ENCODE assay signal across 1 cellular context in genomic region chr17:74454197-74455024, GRCh38.
TF ChIP-seq lines count a peak whose summit lies in the region.

No MANE protein-coding gene starts in this region.

TF ChIP-seq in K562, 482 proteins besides CTCF, POLR2A, EP300 and RAD21 (continued from another document and continues in another):
- TF ChIP-seq ZNF699 (CRISPR knock-in tag; IDR thresholded peaks at IDR 0.05; ENCODE audit: insufficient replicate concordance), result no peak
- TF ChIP-seq DLX4 (CRISPR knock-in tag; IDR thresholded peaks at IDR 0.05), result no peak
- TF ChIP-seq SNIP1 (IDR thresholded peaks at IDR 0.05; ENCODE audit: low read depth), result no peak
- no peak for TF ChIP-seq CBX8 (IDR thresholded peaks at IDR 0.05; ENCODE audit: borderline replicate concordance, extremely low read depth, low read depth, low read length, poor library complexity, severe bottlenecking)
- TF ChIP-seq ZNF778 (CRISPR knock-in tag; IDR thresholded peaks at IDR 0.05), result no peak
- TF ChIP-seq HDAC3 (IDR thresholded peaks at IDR 0.05; ENCODE audit: borderline replicate concordance, partially characterized antibody), result no peak
- TF ChIP-seq MGA (IDR thresholded peaks at IDR 0.05), result peak; percentile 43; the same call in 1 of the 2 replicates
- no peak for TF ChIP-seq MCM5 (IDR thresholded peaks at IDR 0.05; ENCODE audit: low read depth)
- no peak for TF ChIP-seq GTF2F1 (IDR thresholded peaks at IDR 0.05; ENCODE audit: low read depth, low read length)
- no peak for TF ChIP-seq ASH1L (IDR thresholded peaks at IDR 0.05; ENCODE audit: borderline replicate concordance, low read depth, partially characterized antibody)
- TF ChIP-seq MITF (IDR thresholded peaks at IDR 0.05), result no peak
- no peak for TF ChIP-seq ZNF668 (CRISPR knock-in tag; IDR thresholded peaks at IDR 0.05)
- TF ChIP-seq CBFB (CRISPR knock-in tag; IDR thresholded peaks at IDR 0.05), result no peak
- no peak for TF ChIP-seq NR2C2 (CRISPR knock-in tag; IDR thresholded peaks at IDR 0.05)
- peak; percentile 24 for TF ChIP-seq NR2C2 (tag; IDR thresholded peaks at IDR 0.05)
- peak; percentile 49; the same call in 1 of the 2 replicates for TF ChIP-seq ZBTB9 (CRISPR knock-in tag; IDR thresholded peaks at IDR 0.05)
- no peak for TF ChIP-seq RNF219 (CRISPR knock-in tag; IDR thresholded peaks at IDR 0.05)
- TF ChIP-seq ETV1 (tag; conservative IDR thresholded peaks at IDR 0.05; ENCODE audit: low read depth), result peak; percentile 20; the same call in 1 of the 2 replicates
- no peak for TF ChIP-seq TRIM25 (IDR thresholded peaks at IDR 0.05; ENCODE audit: borderline replicate concordance)
- TF ChIP-seq ELK3 (CRISPR knock-in tag; IDR thresholded peaks at IDR 0.05), result no peak
- no peak for TF ChIP-seq TSHZ1 (CRISPR knock-in tag; IDR thresholded peaks at IDR 0.05)
- 0 out of 4 replicates have a peak, but pooled peaks of 1 of the 2 experiments have one; percentile 31 for TF ChIP-seq UBTF (IDR thresholded peaks at IDR 0.05; ENCODE audit: borderline replicate concordance in 1 of 2, low read depth in 2 of 2, low read length in 2 of 2)
